In the genomic region with DNA sequence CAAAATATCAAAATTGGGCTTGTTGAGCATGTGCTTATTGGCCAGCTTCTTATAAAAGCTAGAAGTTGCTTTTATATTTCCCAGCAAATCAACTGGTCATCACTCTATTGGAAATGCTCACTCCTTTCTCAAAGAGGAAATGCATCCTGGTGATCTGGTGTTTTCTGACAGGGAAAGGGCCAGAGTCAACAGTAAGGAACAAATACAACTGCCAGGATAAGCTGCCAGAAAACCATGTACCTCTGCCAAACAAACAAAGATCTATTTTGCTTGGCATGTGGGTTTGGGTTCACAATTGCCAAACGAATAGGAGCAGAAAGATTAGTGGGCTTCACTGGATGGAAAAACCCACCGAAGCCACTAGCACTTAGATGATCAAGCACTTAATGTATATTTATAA, we compare ENCODE assay signal across 20 cellular contexts.
DNase-seq lines count a peak whose midpoint lies in the region; ATAC-seq lines count a peak whose summit lies in the region.
"Had no signal": no experiment of that assay in that cellular context is flagged by ENCODE, and none has a peak within 500 bp of the region (broad histone marks: within the 10 kb centered on the region; RNA-seq: fewer than 3 reads in every experiment).

No MANE protein-coding gene starts in this region.

- peak; percentile 36 for ATAC-seq in aorta (ENCODE audit: low FRiP score)

- no peak overlapping the region for H3K4me3 ChIP-seq in aorta (ENCODE audit: low read length in 2 of 2)
- H3K4me3 ChIP-seq: BLaER1, PC-9, SJSA1 had no signal

- no peaks in the 10 kb centered on the region for H3K9me3 ChIP-seq in aorta (ENCODE audit: control insufficient read depth, low read length)
- H3K9me3 ChIP-seq: BLaER1, SJSA1 had no signal

- intact Hi-C loops in aorta (cut with DNase I) = no loop called here

- no peaks in the 10 kb centered on the region for H3K36me3 ChIP-seq in aorta (ENCODE audit: control insufficient read depth in 1 of 2, insufficient read depth in 2 of 2, low read length in 1 of 2)
- H3K36me3 ChIP-seq: BLaER1, SJSA1 had no signal

- peaks cover 1 to 4% of the 10 kb centered on the region in 2 donors for H3K4me1 ChIP-seq in aorta (ENCODE audit: control insufficient read depth in 1 of 2, insufficient read depth in 2 of 2, low read length in 2 of 2)
- H3K4me1 ChIP-seq: BLaER1 had no signal

- H3K27me3 ChIP-seq in aorta (ENCODE audit: control insufficient read depth in 1 of 2, insufficient read depth in 2 of 2, low read length in 1 of 2) = no peaks in the 10 kb centered on the region
- H3K27me3 ChIP-seq: BLaER1, SJSA1 had no signal

- H3K27ac ChIP-seq in aorta (ENCODE audit: low read depth in 1 of 2, low read length in 2 of 2) = no peak overlapping the region
- H3K27ac ChIP-seq: BLaER1, PC-9, SJSA1 had no signal

- WGBS in aorta, 2 donors = 2 to 6% methylated on average over 2 of the region's 2 CpGs

- DNase-seq in DMS53 (lab: John Stamatoyannopoulos, UW) (peak; percentile 31), DMS53 treated with DMSO at 0.1 percent for 48 hours (lab: John Stamatoyannopoulos, UW; ENCODE audit: unreplicated experiment) (no peak), NCI-H446 (lab: John Stamatoyannopoulos, UW) (peak; percentile 25 to 52), globus pallidus (ENCODE audit: low spot score) (peak; percentile 3), aorta (no peak), OCI-M1 (lab: John Stamatoyannopoulos, UW) (no peak), NCI-H2196 (lab: John Stamatoyannopoulos, UW; ENCODE audit: unreplicated experiment) (no peak), HT-29 (ENCODE audit: low spot score) (no peak)
- DNase-seq: 8988T; CD8-positive, alpha-beta memory T cell; GOT3; KBM-7; NCI-H1048; NCI-H1436 treated with DMSO at 0.1 percent for 48 hours; NCI-H2107; NCI-H345; NCI-H748 treated with DMSO at 0.1 percent for 48 hours; PC-9 had no signal

Comparison
In these comparisons a context has a peak if more than half of its experiments do, and no peak if none do; other contexts are left out.
1. DNase-seq: peak in DMS53 (single experiment), NCI-H446 (2 of 2) and globus pallidus (single experiment); none in DMS53 treated with DMSO at 0.1 percent for 48 hours (single experiment), aorta (0 of 2), OCI-M1 (single experiment), NCI-H2196 (single experiment) and HT-29 (single experiment).